Comparison of ENCODE assay signal across 8 cellular contexts in the genomic region with DNA sequence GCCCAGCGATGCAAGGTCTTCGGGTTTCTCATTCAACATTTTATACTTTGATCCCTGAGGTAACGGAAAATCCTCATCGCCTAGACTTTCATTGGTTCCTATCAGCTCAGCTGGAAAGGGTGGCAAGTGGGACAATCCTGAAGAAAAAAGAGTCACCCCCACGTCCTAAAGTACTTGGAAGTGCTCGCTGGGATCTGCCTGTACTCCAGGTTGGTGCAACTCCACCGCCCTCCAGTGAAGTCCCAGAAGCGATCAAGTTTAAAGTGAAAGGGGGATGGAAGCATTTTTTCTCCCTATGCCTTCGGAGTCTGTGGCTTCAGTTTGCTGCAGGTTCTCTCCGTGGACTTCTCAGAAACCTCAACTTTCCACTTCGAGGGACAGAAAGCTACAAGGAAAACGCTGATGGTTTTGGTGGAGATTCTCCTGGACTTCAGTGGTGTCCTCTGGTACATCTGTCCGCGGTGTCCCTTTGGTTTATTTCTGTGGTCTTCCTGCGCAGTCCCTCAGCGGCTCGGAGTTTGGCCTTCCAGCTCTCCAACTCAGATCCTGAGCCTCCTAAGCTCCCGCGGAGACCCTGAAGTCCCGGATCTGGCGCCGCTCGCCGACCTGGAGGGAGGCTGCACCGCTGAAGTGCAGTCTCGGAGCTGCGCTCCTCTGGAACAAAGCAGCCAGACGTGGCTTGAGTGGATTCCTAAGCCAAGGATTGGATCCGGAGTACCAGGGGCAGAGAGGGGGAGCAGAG. TPM values are rescaled to one million over a fixed set of nuclear protein-coding genes. Genes with fewer than 3 reads are reported as not detected.
DNase-seq lines count a peak whose midpoint lies in the region; ATAC-seq, FAIRE-seq and TF ChIP-seq lines count a peak whose summit lies in the region.

No MANE protein-coding gene starts in this region.

- no peak for FAIRE-seq in urothelium cell line (lab: Jason Lieb, UNC)

- TF ChIP-seq CTCF in BE2C (IDR thresholded peaks at IDR 0.05; ENCODE audit: low read depth, low read length) = no peak

- peaks cover 57% of the 10 kb centered on the region for H3K27me3 ChIP-seq in BE2C

- H3K9me3 Mint-ChIP-seq in activated CD4-positive, alpha-beta memory T cell treated with anti-CD3 and anti-CD28 coated beads for 36 hours = no peaks in the 10 kb centered on the region

- no peak overlapping the region for H3K27ac Mint-ChIP-seq in activated CD4-positive, alpha-beta memory T cell treated with anti-CD3 and anti-CD28 coated beads for 36 hours

- H3K27me3 Mint-ChIP-seq in activated CD4-positive, alpha-beta memory T cell treated with anti-CD3 and anti-CD28 coated beads for 36 hours = peaks cover 58% of the 10 kb centered on the region

- H3K4me3 ChIP-seq in BE2C (ENCODE audit: low read depth, low read length) = no peak overlapping the region
- H3K4me3 ChIP-seq in mesodermal cell (ENCODE audit: extremely low read depth, insufficient read depth, low read length, poor library complexity, severe bottlenecking) = peak overlapping the region; percentile 68

- WGBS in mesodermal cell (ENCODE audit: insufficient coverage in 2 of 2), 2 experiments = 0 to 1% methylated on average over 23 to 28 of the region's 29 CpGs

- H3K36me3 Mint-ChIP-seq in activated CD4-positive, alpha-beta memory T cell treated with anti-CD3 and anti-CD28 coated beads for 36 hours = no peaks in the 10 kb centered on the region

- H3K4me1 ChIP-seq in BE2C = no peaks in the 10 kb centered on the region
- H3K4me1 ChIP-seq in mesodermal cell (ENCODE audit: control insufficient read depth, insufficient read depth, low read length, poor library complexity, severe bottlenecking) = peaks cover 4% of the 10 kb centered on the region

- ATAC-seq in GM18907 (IDR thresholded peaks at IDR 0.05; ENCODE audit: unreplicated experiment) (no peak), HG03097 (IDR thresholded peaks at IDR 0.05; ENCODE audit: low FRiP score, unreplicated experiment) (no peak)

- intact Hi-C loops in activated CD4-positive, alpha-beta memory T cell treated with anti-CD3 and anti-CD28 coated beads for 36 hours (cut with micrococcal nuclease) = no loop called here

- no peaks in the 10 kb centered on the region for H3K36me3 ChIP-seq in BE2C
- no peaks in the 10 kb centered on the region for H3K36me3 ChIP-seq in mesodermal cell (ENCODE audit: control insufficient read depth, insufficient read depth, low read length)

- H3K27ac ChIP-seq in mesodermal cell (ENCODE audit: low read depth, low read length, severe bottlenecking) = peak overlapping the region; percentile 74

- peak; percentile 4 for DNase-seq in BE2C
- peak; percentile 87 for DNase-seq in NCI-H2107 (lab: John Stamatoyannopoulos, UW)
- DNase-seq in ecto neural progenitor cell (ENCODE audit: low spot score) = peak; percentile 88
- DNase-seq in urothelium cell line (ENCODE audit: low spot score) = peak; percentile 52
- no peak for DNase-seq in activated CD4-positive, alpha-beta memory T cell treated with anti-CD3 and anti-CD28 coated beads for 36 hours

- peaks cover 38% of the 10 kb centered on the region for H3K4me1 Mint-ChIP-seq in activated CD4-positive, alpha-beta memory T cell treated with anti-CD3 and anti-CD28 coated beads for 36 hours (ENCODE audit: low read depth)

- H3K4me3 Mint-ChIP-seq in activated CD4-positive, alpha-beta memory T cell treated with anti-CD3 and anti-CD28 coated beads for 36 hours = no peak overlapping the region

- CTCF ChIA-PET in activated CD4-positive, alpha-beta memory T cell treated with anti-CD3 and anti-CD28 coated beads for 36 hours (lab: Charles Lee) = no interaction called here

- H3K9me3 ChIP-seq in BE2C (no peaks in the 10 kb centered on the region; the same call in 1 of the 2 replicates), mesodermal cell (ENCODE audit: control insufficient read depth, low read length) (no peaks in the 10 kb centered on the region)

- POLR2A ChIA-PET in activated CD4-positive, alpha-beta memory T cell treated with anti-CD3 and anti-CD28 coated beads for 36 hours (lab: Charles Lee) = no interaction called here

RNA-seq across cellular contexts. Expression of a gene that starts 1.7 kb away (rescaled TPM):
- not detected for polyA plus RNA-seq in BE2C (2012; ENCODE audit: insufficient read depth, insufficient read length, low read depth)
- polyA plus RNA-seq in mesodermal cell (2013, experiment 1 of 2) = 9.9 TPM
- 9.1 TPM for polyA plus RNA-seq in mesodermal cell (2013, experiment 2 of 2)
- not detected for total RNA-seq in activated CD4-positive, alpha-beta memory T cell treated with anti-CD3 and anti-CD28 coated beads for 36 hours
